8 cellular contexts compared by ENCODE assay signal in genomic region chr4:156999175-156999517, GRCh38. TPM values are rescaled to one million over a fixed set of nuclear protein-coding genes. Genes with fewer than 3 reads are reported as not detected.
DNase-seq lines count a peak whose midpoint lies in the region; ATAC-seq and TF ChIP-seq lines count a peak whose summit lies in the region.

No MANE protein-coding gene starts in this region.

- DNase-seq in GF-D8 (lab: John Stamatoyannopoulos, UW), result peak; percentile 11
- DNase-seq in NCI-H446 treated with DMSO at 0.1 percent for 48 hours (lab: John Stamatoyannopoulos, UW), result peak; percentile 95
- DNase-seq in epithelial cell of prostate (ENCODE audit: low read depth, low spot score), result peak; percentile 53
- DNase-seq in osteoblast (ENCODE audit: insufficient read length, low spot score, missing footprints), result no peak
- DNase-seq in esophagus squamous epithelium (lab: John Stamatoyannopoulos, UW), result no peak
- DNase-seq in stimulated activated naive CD8-positive, alpha-beta T cell treated with anti-CD3 and anti-CD28 coated beads, Interleukin-15, Interleukin-2, amounts not matched to agents 100 U/mL and 50 U/mL, for 24 hours, result no peak
- DNase-seq in head of caudate nucleus, result no peak

- ATAC-seq in HG03457 (IDR thresholded peaks at IDR 0.05; ENCODE audit: unreplicated experiment), result no peak
- ATAC-seq in stimulated activated naive CD8-positive, alpha-beta T cell treated with anti-CD3 and anti-CD28 coated beads, Interleukin-15, Interleukin-2, amounts not matched to agents 100 U/mL and 50 U/mL, for 24 hours, result no peak

- H4K20me1 ChIP-seq in osteoblast (ENCODE audit: insufficient read depth, low read length), result no peaks in the 10 kb centered on the region

- H3K4me1 ChIP-seq in osteoblast (ENCODE audit: insufficient read depth, low read length) (peaks cover 18% of the 10 kb centered on the region), esophagus squamous epithelium (peaks cover under 1 to 26% (median 14%) of the 10 kb centered on the region in 3 donors)

- WGBS in esophagus squamous epithelium, 2 donors, result 5 to 14% methylated on average over 2 of the region's 2 CpGs

- peak overlapping the region; percentile 60 for H2AFZ ChIP-seq in osteoblast (ENCODE audit: low read length)

- H3K4me3 ChIP-seq in osteoblast (ENCODE audit: insufficient read depth, low read length), result peak overlapping the region; percentile 37
- H3K4me3 ChIP-seq in esophagus squamous epithelium, result no peak overlapping the region

- H3K4me2 ChIP-seq in osteoblast (ENCODE audit: insufficient read depth, low read length), result peak overlapping the region; percentile 70

- H3K36me3 ChIP-seq in osteoblast (ENCODE audit: insufficient read depth, low read length) (no peaks in the 10 kb centered on the region), esophagus squamous epithelium (no peaks in the 10 kb centered on the region)

- no peak for TF ChIP-seq CTCF in osteoblast (IDR thresholded peaks at IDR 0.05; ENCODE audit: extremely low read depth, low read depth, low read length)
- no peak for TF ChIP-seq CTCF in esophagus squamous epithelium (IDR thresholded peaks at IDR 0.05)

- H3K79me2 ChIP-seq in osteoblast (ENCODE audit: insufficient read depth, low read length), result no peaks in the 10 kb centered on the region

- H3K27ac ChIP-seq in epithelial cell of prostate, result peak overlapping the region; percentile 77
- H3K27ac ChIP-seq in osteoblast (ENCODE audit: low read depth, low read length), result peak overlapping the region; percentile 77
- H3K27ac ChIP-seq in esophagus squamous epithelium, result peak overlapping the region in 1 of 4 donors; percentile 1

- TF ChIP-seq POLR2A in esophagus squamous epithelium (IDR thresholded peaks at IDR 0.05), result no peak

- no peaks in the 10 kb centered on the region for H3K27me3 ChIP-seq in osteoblast (ENCODE audit: insufficient read depth, low read length)
- peaks cover 0 to 2% (median 0%) of the 10 kb centered on the region in 4 donors for H3K27me3 ChIP-seq in esophagus squamous epithelium

- H3K9me3 ChIP-seq in osteoblast (ENCODE audit: low read depth, low read length) (no peaks in the 10 kb centered on the region), esophagus squamous epithelium (peaks cover 0 to 13% (median 13%) of the 10 kb centered on the region in 3 donors)

- intact Hi-C loops in esophagus squamous epithelium (cut with DNase I) (no loop called here), head of caudate nucleus (cut with DNase I) (no loop called here)

RNA-seq across cellular contexts. Expression of gene PDGFC, which starts 27.5 kb away (rescaled TPM):
- total RNA-seq in osteoblast (145 and 147 TPM in 2 replicates), esophagus squamous epithelium (10 to 100 TPM in 2 of 4 donors, 1 to 10 TPM in 2; 2.9 to 22.1 (median 7.7) TPM)

Comparison
In these comparisons a context has a peak if more than half of its experiments do, and no peak if none do; other contexts are left out.
1. DNase-seq: peak in GF-D8 (single experiment), NCI-H446 treated with DMSO at 0.1 percent for 48 hours (single experiment) and epithelial cell of prostate (single experiment); none in osteoblast (single experiment), esophagus squamous epithelium (single experiment), stimulated activated naive CD8-positive, alpha-beta T cell treated with anti-CD3 and anti-CD28 coated beads, Interleukin-15, Interleukin-2, amounts not matched to agents 100 U/mL and 50 U/mL, for 24 hours (single experiment) and head of caudate nucleus (0 of 42).